Comparison of ENCODE assay signal across 1 cellular context in the genomic region with DNA sequence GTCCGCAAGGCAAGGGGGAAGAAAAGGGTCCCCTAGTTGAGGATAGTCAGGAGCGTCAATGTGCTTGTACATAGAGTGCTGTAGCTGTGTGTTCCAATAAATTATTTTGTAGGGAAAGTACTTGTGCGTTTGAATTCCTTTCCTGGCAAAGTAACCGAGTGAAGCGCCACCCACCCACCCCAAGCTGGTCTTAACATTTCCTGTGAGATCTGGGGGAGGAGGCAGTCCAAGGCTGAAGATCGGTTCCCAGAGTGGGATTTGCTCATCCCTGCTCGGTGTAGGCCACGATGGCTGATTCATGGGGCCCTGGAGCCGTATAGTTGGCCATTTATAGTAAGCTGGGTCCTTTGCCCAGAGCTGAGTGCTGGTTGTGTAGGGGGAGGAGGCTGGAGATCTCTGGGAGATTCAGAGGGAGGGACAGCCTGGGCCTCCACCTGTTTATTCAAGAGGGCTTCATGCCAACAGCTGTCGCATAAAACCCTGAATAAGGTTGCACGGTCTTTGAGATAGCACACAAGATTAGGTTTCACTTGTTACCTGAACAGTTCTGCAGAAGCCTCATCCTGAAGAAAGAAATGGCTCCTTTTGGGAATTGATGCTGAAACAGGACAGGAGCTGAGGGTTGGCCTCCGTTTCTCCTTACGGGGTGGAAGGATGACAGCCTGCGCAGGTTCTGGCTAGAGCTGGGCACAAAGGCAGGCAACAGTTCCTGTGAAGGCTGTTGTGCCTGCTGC.
TF ChIP-seq lines count a peak whose summit lies in the region.

No MANE protein-coding gene starts in this region.

TF ChIP-seq in HepG2, 621 proteins besides CTCF, POLR2A, EP300 and RAD21 (continued from another document and continues in another):
- TF ChIP-seq PRPF4 (IDR thresholded peaks at IDR 0.05; ENCODE audit: low read depth, low read length, poor library complexity, severe bottlenecking) (no peak), PCBP1 (IDR thresholded peaks at IDR 0.05; ENCODE audit: borderline replicate concordance, low read depth, low read length) (no peak), ZNF780A (CRISPR knock-in tag; IDR thresholded peaks at IDR 0.05) (no peak), SALL1 (CRISPR knock-in tag; IDR thresholded peaks at IDR 0.05) (no peak), TP53 (CRISPR knock-in tag; conservative IDR thresholded peaks at IDR 0.05) (no peak), IKZF1 (IDR thresholded peaks at IDR 0.05) (no peak), ZSCAN29 (CRISPR knock-in tag; conservative IDR thresholded peaks at IDR 0.05) (no peak), ARID2 (CRISPR knock-in tag; IDR thresholded peaks at IDR 0.05; ENCODE audit: borderline replicate concordance) (no peak), ZNF816 (CRISPR knock-in tag; IDR thresholded peaks at IDR 0.05; ENCODE audit: borderline replicate concordance) (peak; percentile 67; the same call in 1 of the 2 replicates), ERF (CRISPR knock-in tag; IDR thresholded peaks at IDR 0.05) (0 out of 2 replicates have a peak, but pooled peaks have one; percentile 30), MZF1 (CRISPR knock-in tag; IDR thresholded peaks at IDR 0.05; ENCODE audit: borderline replicate concordance) (no peak), EEA1 (CRISPR knock-in tag; IDR thresholded peaks at IDR 0.05; ENCODE audit: borderline replicate concordance) (no peak), ZNF672 (CRISPR knock-in tag; IDR thresholded peaks at IDR 0.05) (no peak), ZNF557 (CRISPR knock-in tag; IDR thresholded peaks at IDR 0.05) (no peak), ZNF781 (CRISPR knock-in tag; IDR thresholded peaks at IDR 0.05; ENCODE audit: borderline replicate concordance, not compliant biosample characterization) (no peak), ZZZ3 (CRISPR knock-in tag; IDR thresholded peaks at IDR 0.05; ENCODE audit: borderline replicate concordance) (0 out of 2 replicates have a peak, but pooled peaks have one; percentile 27), MBD4 (IDR thresholded peaks at IDR 0.05; ENCODE audit: borderline replicate concordance, low read length) (peak; percentile 78; the same call in 1 of the 2 replicates), RAD51 (IDR thresholded peaks at IDR 0.05; ENCODE audit: borderline replicate concordance) (no peak), RFX3 (CRISPR knock-in tag; IDR thresholded peaks at IDR 0.05) (no peak), TBP (CRISPR knock-in tag; IDR thresholded peaks at IDR 0.05) (no peak), ZNF350 (CRISPR knock-in tag; IDR thresholded peaks at IDR 0.05; ENCODE audit: borderline replicate concordance, low read depth) (no peak; the same call in 1 of the 2 replicates), NFATC3 (CRISPR knock-in tag; IDR thresholded peaks at IDR 0.05) (no peak), ATF7 (IDR thresholded peaks at IDR 0.05) (no peak), ATF7 (CRISPR knock-in tag; IDR thresholded peaks at IDR 0.05) (no peak), KDM1A (CRISPR knock-in tag; IDR thresholded peaks at IDR 0.05) (no peak), ZNF713 (CRISPR knock-in tag; IDR thresholded peaks at IDR 0.05) (no peak), MLLT10 (CRISPR knock-in tag; IDR thresholded peaks at IDR 0.05) (no peak), ZBTB1 (CRISPR knock-in tag; IDR thresholded peaks at IDR 0.05; ENCODE audit: borderline replicate concordance) (no peak), FIP1L1 (IDR thresholded peaks at IDR 0.05; ENCODE audit: borderline replicate concordance, insufficient read depth, low read depth, low read length) (no peak), ZNF7 (CRISPR knock-in tag; IDR thresholded peaks at IDR 0.05) (no peak), ZBTB7B (CRISPR knock-in tag; IDR thresholded peaks at IDR 0.05) (0 out of 2 replicates have a peak, but pooled peaks have one; percentile 9), ZFP41 (CRISPR knock-in tag; IDR thresholded peaks at IDR 0.05; ENCODE audit: borderline replicate concordance) (no peak)
- TF ChIP-seq, protein P1, sequence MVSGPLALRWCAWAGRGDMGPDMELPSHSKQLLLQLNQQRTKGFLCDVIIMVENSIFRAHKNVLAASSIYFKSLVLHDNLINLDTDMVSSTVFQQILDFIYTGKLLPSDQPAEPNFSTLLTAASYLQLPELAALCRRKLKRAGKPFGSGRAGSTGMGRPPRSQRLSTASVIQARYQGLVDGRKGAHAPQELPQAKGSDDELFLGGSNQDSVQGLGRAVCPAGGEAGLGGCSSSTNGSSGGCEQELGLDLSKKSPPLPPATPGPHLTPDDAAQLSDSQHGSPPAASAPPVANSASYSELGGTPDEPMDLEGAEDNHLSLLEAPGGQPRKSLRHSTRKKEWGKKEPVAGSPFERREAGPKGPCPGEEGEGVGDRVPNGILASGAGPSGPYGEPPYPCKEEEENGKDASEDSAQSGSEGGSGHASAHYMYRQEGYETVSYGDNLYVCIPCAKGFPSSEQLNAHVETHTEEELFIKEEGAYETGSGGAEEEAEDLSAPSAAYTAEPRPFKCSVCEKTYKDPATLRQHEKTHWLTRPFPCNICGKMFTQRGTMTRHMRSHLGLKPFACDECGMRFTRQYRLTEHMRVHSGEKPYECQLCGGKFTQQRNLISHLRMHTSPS (CRISPR knock-in tag; IDR thresholded peaks at IDR 0.05; ENCODE audit: low read depth), result no peak
- TF ChIP-seq, protein P2, sequence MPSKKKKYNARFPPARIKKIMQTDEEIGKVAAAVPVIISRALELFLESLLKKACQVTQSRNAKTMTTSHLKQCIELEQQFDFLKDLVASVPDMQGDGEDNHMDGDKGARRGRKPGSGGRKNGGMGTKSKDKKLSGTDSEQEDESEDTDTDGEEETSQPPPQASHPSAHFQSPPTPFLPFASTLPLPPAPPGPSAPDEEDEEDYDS (CRISPR knock-in tag; IDR thresholded peaks at IDR 0.05), result no peak
- TF ChIP-seq, protein P3, sequence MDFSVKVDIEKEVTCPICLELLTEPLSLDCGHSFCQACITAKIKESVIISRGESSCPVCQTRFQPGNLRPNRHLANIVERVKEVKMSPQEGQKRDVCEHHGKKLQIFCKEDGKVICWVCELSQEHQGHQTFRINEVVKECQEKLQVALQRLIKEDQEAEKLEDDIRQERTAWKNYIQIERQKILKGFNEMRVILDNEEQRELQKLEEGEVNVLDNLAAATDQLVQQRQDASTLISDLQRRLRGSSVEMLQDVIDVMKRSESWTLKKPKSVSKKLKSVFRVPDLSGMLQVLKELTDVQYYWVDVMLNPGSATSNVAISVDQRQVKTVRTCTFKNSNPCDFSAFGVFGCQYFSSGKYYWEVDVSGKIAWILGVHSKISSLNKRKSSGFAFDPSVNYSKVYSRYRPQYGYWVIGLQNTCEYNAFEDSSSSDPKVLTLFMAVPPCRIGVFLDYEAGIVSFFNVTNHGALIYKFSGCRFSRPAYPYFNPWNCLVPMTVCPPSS (IDR thresholded peaks at IDR 0.05), result no peak
- TF ChIP-seq, protein P4, sequence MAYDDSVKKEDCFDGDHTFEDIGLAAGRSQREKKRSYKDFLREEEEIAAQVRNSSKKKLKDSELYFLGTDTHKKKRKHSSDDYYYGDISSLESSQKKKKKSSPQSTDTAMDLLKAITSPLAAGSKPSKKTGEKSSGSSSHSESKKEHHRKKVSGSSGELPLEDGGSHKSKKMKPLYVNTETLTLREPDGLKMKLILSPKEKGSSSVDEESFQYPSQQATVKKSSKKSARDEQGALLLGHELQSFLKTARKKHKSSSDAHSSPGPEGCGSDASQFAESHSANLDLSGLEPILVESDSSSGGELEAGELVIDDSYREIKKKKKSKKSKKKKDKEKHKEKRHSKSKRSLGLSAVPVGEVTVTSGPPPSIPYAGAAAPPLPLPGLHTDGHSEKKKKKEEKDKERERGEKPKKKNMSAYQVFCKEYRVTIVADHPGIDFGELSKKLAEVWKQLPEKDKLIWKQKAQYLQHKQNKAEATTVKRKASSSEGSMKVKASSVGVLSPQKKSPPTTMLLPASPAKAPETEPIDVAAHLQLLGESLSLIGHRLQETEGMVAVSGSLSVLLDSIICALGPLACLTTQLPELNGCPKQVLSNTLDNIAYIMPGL (CRISPR knock-in tag; IDR thresholded peaks at IDR 0.05; ENCODE audit: borderline replicate concordance in 1 of 2, low read depth in 1 of 2), result 0 out of 4 replicates have a peak, but pooled peaks of 1 of the 2 experiments have one; percentile 21
- TF ChIP-seq, protein P5, sequence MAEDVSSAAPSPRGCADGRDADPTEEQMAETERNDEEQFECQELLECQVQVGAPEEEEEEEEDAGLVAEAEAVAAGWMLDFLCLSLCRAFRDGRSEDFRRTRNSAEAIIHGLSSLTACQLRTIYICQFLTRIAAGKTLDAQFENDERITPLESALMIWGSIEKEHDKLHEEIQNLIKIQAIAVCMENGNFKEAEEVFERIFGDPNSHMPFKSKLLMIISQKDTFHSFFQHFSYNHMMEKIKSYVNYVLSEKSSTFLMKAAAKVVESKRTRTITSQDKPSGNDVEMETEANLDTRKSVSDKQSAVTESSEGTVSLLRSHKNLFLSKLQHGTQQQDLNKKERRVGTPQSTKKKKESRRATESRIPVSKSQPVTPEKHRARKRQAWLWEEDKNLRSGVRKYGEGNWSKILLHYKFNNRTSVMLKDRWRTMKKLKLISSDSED (CRISPR knock-in tag; IDR thresholded peaks at IDR 0.05), result no peak
- TF ChIP-seq, protein P6, sequence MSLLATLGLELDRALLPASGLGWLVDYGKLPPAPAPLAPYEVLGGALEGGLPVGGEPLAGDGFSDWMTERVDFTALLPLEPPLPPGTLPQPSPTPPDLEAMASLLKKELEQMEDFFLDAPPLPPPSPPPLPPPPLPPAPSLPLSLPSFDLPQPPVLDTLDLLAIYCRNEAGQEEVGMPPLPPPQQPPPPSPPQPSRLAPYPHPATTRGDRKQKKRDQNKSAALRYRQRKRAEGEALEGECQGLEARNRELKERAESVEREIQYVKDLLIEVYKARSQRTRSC (CRISPR knock-in tag; IDR thresholded peaks at IDR 0.05; ENCODE audit: low read depth), result no peak
- TF ChIP-seq, protein P7, sequence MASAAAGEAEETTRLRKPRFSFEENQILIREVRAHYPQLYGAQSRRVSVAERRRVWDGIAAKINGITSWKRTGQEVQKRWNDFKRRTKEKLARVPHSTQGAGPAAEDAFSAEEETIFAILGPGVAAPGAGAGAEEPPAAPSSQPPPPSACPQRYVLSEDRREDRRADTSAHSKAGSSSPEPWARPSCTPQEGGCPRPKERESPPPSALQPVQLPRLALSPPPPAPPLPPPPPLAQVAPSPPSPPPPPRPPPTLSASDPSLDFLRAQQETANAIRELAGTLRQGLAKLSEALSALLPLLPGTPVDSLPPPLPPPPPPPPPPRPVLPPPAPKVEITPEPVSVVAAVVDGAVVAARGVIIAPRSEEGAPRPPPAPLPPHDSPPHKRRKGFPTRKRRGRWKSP (CRISPR knock-in tag; IDR thresholded peaks at IDR 0.05), result 0 out of 2 replicates have a peak, but pooled peaks have one; percentile 20
- TF ChIP-seq, protein P8, sequence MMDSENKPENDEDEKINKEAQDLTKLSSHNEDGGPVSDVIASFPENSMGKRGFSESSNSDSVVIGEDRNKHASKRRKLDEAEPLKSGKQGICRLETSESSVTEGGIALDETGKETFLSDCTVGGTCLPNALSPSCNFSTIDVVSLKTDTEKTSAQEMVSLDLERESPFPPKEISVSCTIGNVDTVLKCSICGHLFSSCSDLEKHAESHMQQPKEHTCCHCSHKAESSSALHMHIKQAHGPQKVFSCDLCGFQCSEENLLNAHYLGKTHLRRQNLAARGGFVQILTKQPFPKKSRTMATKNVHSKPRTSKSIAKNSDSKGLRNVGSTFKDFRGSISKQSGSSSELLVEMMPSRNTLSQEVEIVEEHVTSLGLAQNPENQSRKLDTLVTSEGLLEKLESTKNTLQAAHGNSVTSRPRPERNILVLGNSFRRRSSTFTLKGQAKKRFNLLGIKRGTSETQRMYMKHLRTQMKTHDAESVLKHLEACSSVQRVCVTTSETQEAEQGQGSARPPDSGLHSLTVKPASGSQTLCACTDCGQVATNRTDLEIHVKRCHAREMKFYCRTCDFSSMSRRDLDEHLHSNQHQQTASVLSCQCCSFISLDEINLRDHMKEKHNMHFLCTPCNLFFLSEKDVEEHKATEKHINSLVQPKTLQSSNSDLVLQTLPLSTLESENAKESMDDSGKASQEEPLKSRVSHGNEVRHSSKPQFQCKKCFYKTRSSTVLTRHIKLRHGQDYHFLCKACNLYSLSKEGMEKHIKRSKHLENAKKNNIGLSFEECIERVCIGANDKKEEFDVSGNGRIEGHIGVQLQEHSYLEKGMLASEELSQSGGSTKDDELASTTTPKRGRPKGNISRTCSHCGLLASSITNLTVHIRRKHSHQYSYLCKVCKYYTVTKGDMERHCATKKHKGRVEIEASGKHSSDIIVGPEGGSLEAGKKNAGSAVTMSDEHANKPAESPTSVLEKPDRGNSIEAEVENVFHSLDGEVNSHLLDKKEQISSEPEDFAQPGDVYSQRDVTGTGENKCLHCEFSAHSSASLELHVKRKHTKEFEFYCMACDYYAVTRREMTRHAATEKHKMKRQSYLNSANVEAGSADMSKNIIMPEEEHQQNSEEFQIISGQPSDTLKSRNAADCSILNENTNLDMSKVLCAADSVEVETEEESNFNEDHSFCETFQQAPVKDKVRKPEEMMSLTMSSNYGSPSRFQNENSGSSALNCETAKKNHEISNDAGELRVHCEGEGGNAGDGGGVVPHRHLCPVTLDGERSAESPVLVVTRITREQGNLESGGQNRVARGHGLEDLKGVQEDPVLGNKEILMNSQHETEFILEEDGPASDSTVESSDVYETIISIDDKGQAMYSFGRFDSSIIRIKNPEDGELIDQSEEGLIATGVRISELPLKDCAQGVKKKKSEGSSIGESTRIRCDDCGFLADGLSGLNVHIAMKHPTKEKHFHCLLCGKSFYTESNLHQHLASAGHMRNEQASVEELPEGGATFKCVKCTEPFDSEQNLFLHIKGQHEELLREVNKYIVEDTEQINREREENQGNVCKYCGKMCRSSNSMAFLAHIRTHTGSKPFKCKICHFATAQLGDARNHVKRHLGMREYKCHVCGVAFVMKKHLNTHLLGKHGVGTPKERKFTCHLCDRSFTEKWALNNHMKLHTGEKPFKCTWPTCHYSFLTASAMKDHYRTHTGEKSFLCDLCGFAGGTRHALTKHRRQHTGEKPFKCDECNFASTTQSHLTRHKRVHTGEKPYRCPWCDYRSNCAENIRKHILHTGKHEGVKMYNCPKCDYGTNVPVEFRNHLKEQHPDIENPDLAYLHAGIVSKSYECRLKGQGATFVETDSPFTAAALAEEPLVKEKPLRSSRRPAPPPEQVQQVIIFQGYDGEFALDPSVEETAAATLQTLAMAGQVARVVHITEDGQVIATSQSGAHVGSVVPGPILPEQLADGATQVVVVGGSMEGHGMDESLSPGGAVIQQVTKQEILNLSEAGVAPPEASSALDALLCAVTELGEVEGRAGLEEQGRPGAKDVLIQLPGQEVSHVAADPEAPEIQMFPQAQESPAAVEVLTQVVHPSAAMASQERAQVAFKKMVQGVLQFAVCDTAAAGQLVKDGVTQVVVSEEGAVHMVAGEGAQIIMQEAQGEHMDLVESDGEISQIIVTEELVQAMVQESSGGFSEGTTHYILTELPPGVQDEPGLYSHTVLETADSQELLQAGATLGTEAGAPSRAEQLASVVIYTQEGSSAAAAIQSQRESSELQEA (CRISPR knock-in tag; IDR thresholded peaks at IDR 0.05; ENCODE audit: not compliant biosample characterization), result no peak
